8 cellular contexts compared by ENCODE assay signal in the genomic region with DNA sequence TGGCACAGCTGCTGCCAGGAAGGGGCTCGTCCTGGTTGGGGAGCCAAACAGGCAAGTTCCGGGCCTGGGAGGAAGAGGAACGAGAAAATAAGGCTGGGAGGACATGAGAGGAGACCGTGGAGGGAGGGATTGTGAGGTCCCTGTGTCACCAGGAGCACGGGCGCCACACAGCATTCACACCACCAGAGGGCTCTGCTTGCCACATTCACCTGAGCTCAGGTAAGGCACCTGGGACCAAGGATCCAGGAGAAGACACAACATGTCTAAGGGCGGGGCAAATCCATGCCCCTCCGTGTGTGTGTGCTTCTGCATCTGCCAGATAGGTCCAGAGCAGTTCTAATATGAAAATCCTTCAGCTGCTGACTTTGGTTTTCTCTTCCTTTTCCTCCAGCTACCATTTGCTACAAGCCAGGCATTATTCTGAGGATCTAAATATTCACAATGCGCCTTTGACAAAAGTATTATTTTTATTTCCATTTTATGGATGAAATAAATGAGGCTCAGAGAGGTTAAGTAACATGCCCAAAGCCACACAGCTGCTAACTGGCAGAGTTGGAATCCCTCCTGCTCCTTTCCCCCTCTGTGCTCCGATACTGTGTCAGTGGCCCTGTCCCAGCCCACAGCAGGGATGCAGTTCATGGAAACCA. TPM values are rescaled to one million over a fixed set of nuclear protein-coding genes. Genes with fewer than 3 reads are reported as not detected.
DNase-seq lines count a peak whose midpoint lies in the region; ATAC-seq lines count a peak whose summit lies in the region.

No MANE protein-coding gene starts in this region.

- H3K36me3 ChIP-seq in H7 (replicated peaks; ENCODE audit: control insufficient read depth, insufficient read depth, low read length), result peaks cover 4% of the 10 kb centered on the region
- H3K36me3 ChIP-seq in mesenchymal stem cell (ENCODE audit: control insufficient read depth in 1 of 2, insufficient read depth in 2 of 2, low read depth in 1 of 2, low read length in 2 of 2), result peaks cover 4 to 77% of the 10 kb centered on the region in 2 experiments

- H2AFZ ChIP-seq in mesenchymal stem cell (ENCODE audit: low read depth, low read length), result no peak overlapping the region

- no peak overlapping the region for H2BK5ac ChIP-seq in mesenchymal stem cell (ENCODE audit: low read depth, low read length, poor library complexity, severe bottlenecking)

- DNase-seq in H7 (peak; percentile 93), NCI-H748 treated with DMSO at 0.1 percent for 48 hours (lab: John Stamatoyannopoulos, UW) (peak; percentile 55), islet precursor cell (peak; percentile 93), mesenchymal stem cell (no peak)
- peak; percentile 86 for DNase-seq in activated effector memory CD4-positive, alpha-beta T cell treated with anti-CD3 and anti-CD28 coated beads, Interleukin-2, amount 50 U/mL, for 16 hours
- no peak for DNase-seq in stimulated activated naive B cell treated with anti-CD40 and anti-IgM and Interleukin-4, amounts not matched to agents 10 μg/mL and 1 μg/mL and 100 μg/mL, for 72 hours

- H3K79me1 ChIP-seq in mesenchymal stem cell (replicated peaks; ENCODE audit: low read length, poor library complexity, severe bottlenecking), result no peaks in the 10 kb centered on the region

- H3K4me3 Mint-ChIP-seq in stimulated activated naive B cell treated with anti-CD40 and anti-IgM and Interleukin-4, amounts not matched to agents 10 μg/mL and 1 μg/mL and 100 μg/mL, for 72 hours, result no peak overlapping the region

- H3K27ac Mint-ChIP-seq in stimulated activated naive B cell treated with anti-CD40 and anti-IgM and Interleukin-4, amounts not matched to agents 10 μg/mL and 1 μg/mL and 100 μg/mL, for 72 hours, result peak overlapping the region; percentile 86

- no peak overlapping the region for H3K14ac ChIP-seq in mesenchymal stem cell (ENCODE audit: low read length in 2 of 2)

- H3K9ac ChIP-seq in mesenchymal stem cell (ENCODE audit: low read length), result no peak overlapping the region

- H3K4me3 ChIP-seq in H7 (ENCODE audit: insufficient read depth, low read depth, low read length) (no peak overlapping the region), mesenchymal stem cell (ENCODE audit: insufficient read depth in 1 of 2, low read depth in 1 of 2, low read length in 2 of 2) (no peak overlapping the region)

- H3K4me1 ChIP-seq in mesenchymal stem cell (ENCODE audit: control insufficient read depth, insufficient read depth, low read depth, low read length), result peaks cover 12% of the 10 kb centered on the region

- H3K4ac ChIP-seq in mesenchymal stem cell (ENCODE audit: low read depth in 1 of 2, low read length in 2 of 2), result no peak overlapping the region

- no peak for ATAC-seq in stimulated activated naive B cell treated with anti-CD40 and anti-IgM and Interleukin-4, amounts not matched to agents 10 μg/mL and 1 μg/mL and 100 μg/mL, for 72 hours (replicated peaks)
- ATAC-seq in HG03159 (IDR thresholded peaks at IDR 0.05; ENCODE audit: unreplicated experiment) (no peak), GM21381 (IDR thresholded peaks at IDR 0.05; ENCODE audit: unreplicated experiment) (no peak)

- no peak overlapping the region for H2BK120ac ChIP-seq in mesenchymal stem cell (ENCODE audit: low read depth, low read length)

- peaks cover 69 to 75% of the 10 kb centered on the region in 2 donors for H3K4me1 Mint-ChIP-seq in stimulated activated naive B cell treated with anti-CD40 and anti-IgM and Interleukin-4, amounts not matched to agents 10 μg/mL and 1 μg/mL and 100 μg/mL, for 72 hours

- H3K23ac ChIP-seq in mesenchymal stem cell (ENCODE audit: low read length in 2 of 2), result no peak overlapping the region

- H3K4me2 ChIP-seq in mesenchymal stem cell (ENCODE audit: low read length, poor library complexity, severe bottlenecking), result no peak overlapping the region

- no peak overlapping the region for H2BK12ac ChIP-seq in mesenchymal stem cell (ENCODE audit: low read length in 2 of 2)

- 41% methylated on average over 8 of the region's 10 CpGs for WGBS in mesenchymal stem cell

- peaks cover 0 to 4% of the 10 kb centered on the region in 2 donors for H3K27me3 Mint-ChIP-seq in stimulated activated naive B cell treated with anti-CD40 and anti-IgM and Interleukin-4, amounts not matched to agents 10 μg/mL and 1 μg/mL and 100 μg/mL, for 72 hours

- peaks cover 10% of the 10 kb centered on the region in 2 donors for H3K36me3 Mint-ChIP-seq in stimulated activated naive B cell treated with anti-CD40 and anti-IgM and Interleukin-4, amounts not matched to agents 10 μg/mL and 1 μg/mL and 100 μg/mL, for 72 hours

- no peaks in the 10 kb centered on the region for H3K9me3 Mint-ChIP-seq in stimulated activated naive B cell treated with anti-CD40 and anti-IgM and Interleukin-4, amounts not matched to agents 10 μg/mL and 1 μg/mL and 100 μg/mL, for 72 hours

- no peak overlapping the region for H4K91ac ChIP-seq in mesenchymal stem cell (ENCODE audit: low read length)

- no peak overlapping the region for H4K8ac ChIP-seq in mesenchymal stem cell (ENCODE audit: low read length)

- H2AK5ac ChIP-seq in mesenchymal stem cell (ENCODE audit: low read length, severe bottlenecking), result no peak overlapping the region

- no peak overlapping the region for H3K27ac ChIP-seq in mesenchymal stem cell (ENCODE audit: low read length, poor library complexity, severe bottlenecking)

- H3K9me3 ChIP-seq in mesenchymal stem cell (ENCODE audit: control insufficient read depth, low read length), result no peaks in the 10 kb centered on the region

- H2BK15ac ChIP-seq in mesenchymal stem cell (ENCODE audit: low read depth, poor library complexity, severe bottlenecking), result no peak overlapping the region

- H3K27me3 ChIP-seq in H7 (ENCODE audit: control insufficient read depth, insufficient read depth, low read length) (0 out of 2 replicates have a peak, but pooled peaks cover 1% of the 10 kb centered on the region), mesenchymal stem cell (ENCODE audit: control insufficient read depth in 1 of 2, insufficient read depth in 1 of 2, low read length in 2 of 2) (peaks cover 0 to 17% of the 10 kb centered on the region in 2 experiments)

- H3K18ac ChIP-seq in mesenchymal stem cell (ENCODE audit: low read depth in 1 of 2, low read length in 2 of 2), result no peak overlapping the region

RNA-seq across cellular contexts. Expression of a gene that starts 14.6 kb away (rescaled TPM):
- 10.5 and 11.8 TPM in 2 replicates for total RNA-seq in H7 (2014; rRNA removed; shearing (Covaris generic))
- polyA plus RNA-seq in mesenchymal stem cell (2013, experiment 1 of 2), result 1.2 TPM
- 1.2 TPM for polyA plus RNA-seq in mesenchymal stem cell (2013, experiment 2 of 2)

RNA-seq across cellular contexts. Expression of a gene that starts 18.8 kb away (rescaled TPM):
- not detected in 2 replicates for total RNA-seq in H7 (2014; rRNA removed; shearing (Covaris generic))
- polyA plus RNA-seq in mesenchymal stem cell (2013, experiment 1 of 2), result not detected
- not detected for polyA plus RNA-seq in mesenchymal stem cell (2013, experiment 2 of 2)

RNA-seq across cellular contexts. Expression of a gene that starts 28.9 kb away (rescaled TPM):
- total RNA-seq in H7 (2014; rRNA removed; shearing (Covaris generic)), result 10.9 and 12.4 TPM in 2 replicates
- 8.4 TPM for polyA plus RNA-seq in mesenchymal stem cell (2013, experiment 1 of 2)
- polyA plus RNA-seq in mesenchymal stem cell (2013, experiment 2 of 2), result 8.3 TPM

RNA-seq across cellular contexts. Expression of a gene that starts 38.3 kb away (rescaled TPM):
- 19.5 and 28.9 TPM in 2 replicates for total RNA-seq in H7 (2014; rRNA removed; shearing (Covaris generic))
- polyA plus RNA-seq in mesenchymal stem cell (2013, experiment 1 of 2), result 28.1 TPM
- polyA plus RNA-seq in mesenchymal stem cell (2013, experiment 2 of 2), result 30.9 TPM

Comparison
In these comparisons a context has a peak if more than half of its experiments do, and no peak if none do; other contexts are left out.
1. DNase-seq: peak in H7 (single experiment), NCI-H748 treated with DMSO at 0.1 percent for 48 hours (single experiment), activated effector memory CD4-positive, alpha-beta T cell treated with anti-CD3 and anti-CD28 coated beads, Interleukin-2, amount 50 U/mL, for 16 hours (single experiment) and islet precursor cell (single experiment); none in stimulated activated naive B cell treated with anti-CD40 and anti-IgM and Interleukin-4, amounts not matched to agents 10 μg/mL and 1 μg/mL and 100 μg/mL, for 72 hours (single experiment) and mesenchymal stem cell (single experiment).